Comparison of ENCODE assay signal across 15 cellular contexts in the genomic region with DNA sequence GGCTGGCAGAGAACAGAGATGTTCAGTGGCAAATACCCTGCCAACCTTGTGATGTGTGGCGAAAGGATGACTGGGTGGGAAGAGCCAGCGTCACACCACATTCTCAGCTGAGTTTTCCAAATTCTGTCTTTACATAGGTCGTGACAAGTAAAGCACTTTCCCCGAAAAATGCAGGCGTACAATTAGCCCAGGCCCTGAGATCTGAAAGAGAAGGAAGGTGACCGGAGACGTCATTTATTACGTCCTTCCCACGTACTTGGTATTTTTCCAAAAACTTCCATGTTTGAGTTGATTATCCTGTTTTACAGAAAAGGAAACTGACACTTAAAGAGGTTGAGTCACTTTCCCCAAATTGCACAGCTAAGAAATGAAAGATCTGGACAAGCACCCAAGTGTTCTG.
DNase-seq lines count a peak whose midpoint lies in the region; ATAC-seq and TF ChIP-seq lines count a peak whose summit lies in the region.
"Had no signal": no experiment of that assay in that cellular context is flagged by ENCODE, and none has a peak within 500 bp of the region (broad histone marks: within the 10 kb centered on the region; RNA-seq: fewer than 3 reads in every experiment).

No MANE protein-coding gene starts in this region.

- H3K27ac ChIP-seq in KOPT-K1 (ENCODE audit: low read depth, low read length, poor library complexity, severe bottlenecking) = peak overlapping the region; percentile 54
- H3K27ac ChIP-seq in temporal lobe (ENCODE audit: low read depth, low read length) = peak overlapping the region; percentile 42
- H3K27ac ChIP-seq: A549 had no signal

- intact Hi-C loops in MCF 10A (cut with micrococcal nuclease) = loop anchor here (1.0 to 5.0 kb wide), 4 partner anchors 424 to 989 kb away; no protein-coding TSS in a partner anchor
- intact Hi-C loops in Right ventricle myocardium inferior (cut with DNase I) = loop anchor here (5.0 kb wide), 2 partner anchors 619 to 934 kb away; no protein-coding TSS in a partner anchor

- peaks cover 20% of the 10 kb centered on the region for H3K9me3 ChIP-seq in KOPT-K1 (ENCODE audit: insufficient read depth, low read length, poor library complexity, severe bottlenecking)
- H3K9me3 ChIP-seq: A549, Caco-2, HAP-1 had no signal

- ATAC-seq in HG02870 (IDR thresholded peaks at IDR 0.05; ENCODE audit: unreplicated experiment) (no peak), Right ventricle myocardium inferior (no peak), GM18517 (IDR thresholded peaks at IDR 0.05; ENCODE audit: unreplicated experiment) (no peak)

- H3K27ac Mint-ChIP-seq in MCF 10A (ENCODE audit: low read depth, unreplicated experiment) = no peak overlapping the region
- H3K27ac Mint-ChIP-seq: CD8-positive, alpha-beta memory T cell; HFFc6 had no signal

- CTCF ChIA-PET in MCF 10A (lab: Yijun Ruan, JAX) = interaction anchor here (0.5 to 2.2 kb wide), 42 partner anchors 8 to 989 kb away, joined by 3 to 17 read pairs (median 4); no protein-coding TSS in a partner anchor

- in situ Hi-C loops in SK-MEL-5 (cut with HindIII; ENCODE audit: low pct_unique_long_range_greater_than_20kb, low sequenced_read_pairs) = no loop called here

- H3K4me3 ChIP-seq in fibroblast of mammary gland (ENCODE audit: control insufficient read depth, low read depth, low read length) = no peak overlapping the region
- H3K4me3 ChIP-seq: A549, HAP-1 had no signal

- H3K4me3 Mint-ChIP-seq in MCF 10A (ENCODE audit: unreplicated experiment) = no peak overlapping the region
- H3K4me3 Mint-ChIP-seq: CD8-positive, alpha-beta memory T cell; HFFc6 had no signal

- no TSS peak for BruUV-seq in MCF 10A (replicated peaks; lab: Mats Ljungman, UMichigan)

- no peaks in the 10 kb centered on the region for H3K9me3 Mint-ChIP-seq in MCF 10A (ENCODE audit: unreplicated experiment)

- peaks cover 50% of the 10 kb centered on the region for H3K4me1 Mint-ChIP-seq in MCF 10A (ENCODE audit: insufficient read depth, unreplicated experiment)

- POLR2A ChIA-PET in MCF 10A (lab: Yijun Ruan, JAX) = interaction anchor here (0.7 to 1.1 kb wide), 3 partner anchors 24 to 913 kb away, joined by 3 to 5 read pairs (median 3); no protein-coding TSS in a partner anchor

- H3K27me3 Mint-ChIP-seq in MCF 10A (ENCODE audit: insufficient read depth, unreplicated experiment) = no peaks in the 10 kb centered on the region

- DNase-seq in SK-MEL-5 (ENCODE audit: low read depth, low spot score) (peak; percentile 95), fibroblast of mammary gland (ENCODE audit: low read depth) (peak; percentile 18), MCF 10A (ENCODE audit: unreplicated experiment) (no peak), Right ventricle myocardium inferior (ENCODE audit: missing footprints) (no peak)
- DNase-seq: CD8-positive, alpha-beta memory T cell; GF-D8; GOT3; HFFc6 had no signal

- TF ChIP-seq CTCF in fibroblast of mammary gland (conservative IDR thresholded peaks at IDR 0.05; ENCODE audit: control insufficient read depth, insufficient read depth, low read depth, low read length) = no peak
- TF ChIP-seq CTCF in MCF 10A (IDR thresholded peaks at IDR 0.05; ENCODE audit: unreplicated experiment) = no peak

- H3K36me3 Mint-ChIP-seq in MCF 10A (ENCODE audit: insufficient read depth, unreplicated experiment) = no peaks in the 10 kb centered on the region
- H3K36me3 Mint-ChIP-seq: CD8-positive, alpha-beta memory T cell had no signal

- no peaks in the 10 kb centered on the region for H3K36me3 ChIP-seq in KOPT-K1 (ENCODE audit: insufficient read depth, low read length)
- H3K36me3 ChIP-seq: HAP-1 had no signal

Comparison
In these comparisons a context has a peak if more than half of its experiments do, and no peak if none do; other contexts are left out.
1. DNase-seq: peak in SK-MEL-5 (single experiment) and fibroblast of mammary gland (single experiment); none in MCF 10A (single experiment) and Right ventricle myocardium inferior (single experiment).